Comparison of ENCODE assay signal across 1 cellular context in genomic region chr12:27561535-27562350, GRCh38.
TF ChIP-seq lines count a peak whose summit lies in the region.

No MANE protein-coding gene starts in this region.

TF ChIP-seq in GM12878, 131 proteins besides CTCF, POLR2A, EP300 and RAD21 (continued from another document):
- TF ChIP-seq ZBTB11 (CRISPR knock-in tag; IDR thresholded peaks at IDR 0.05) (no peak), RELB (IDR thresholded peaks at IDR 0.05; ENCODE audit: low read depth) (no peak), CBX5 (IDR thresholded peaks at IDR 0.05; ENCODE audit: low read depth) (no peak), NR2F1 (conservative IDR thresholded peaks at IDR 0.05) (no peak), ZBTB40 (IDR thresholded peaks at IDR 0.05; ENCODE audit: borderline replicate concordance) (no peak)
TF ChIP-seq in GM12878: peak in this region for 0.
